Comparison of ENCODE assay signal across 19 cellular contexts in the genomic region with DNA sequence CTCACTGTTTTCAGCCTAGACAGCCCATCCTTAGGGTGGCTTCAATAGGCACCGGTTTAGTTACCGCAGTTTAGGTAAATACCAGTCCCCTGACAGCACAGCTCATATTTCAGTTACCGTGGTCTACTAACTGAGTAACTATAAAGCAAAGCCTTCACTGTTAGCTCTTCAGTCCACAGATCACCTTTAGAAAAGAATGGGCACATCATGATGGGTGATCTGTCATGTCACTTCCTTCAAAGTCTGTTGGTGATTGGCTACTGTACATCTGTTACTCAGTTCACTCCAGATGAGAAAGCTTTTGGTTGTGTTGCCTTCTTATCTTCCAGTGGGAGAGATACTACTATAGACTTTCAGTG. TPM values are rescaled to one million over a fixed set of nuclear protein-coding genes. Genes with fewer than 3 reads are reported as not detected.
A peak's percentile ranks its signal among the peaks of the same experiment; 100 is the strongest.
DNase-seq lines count a peak whose midpoint lies in the region; ATAC-seq, FAIRE-seq and TF ChIP-seq lines count a peak whose summit lies in the region.
"Had no signal": no experiment of that assay in that cellular context is flagged by ENCODE, and none has a peak within 500 bp of the region (broad histone marks: within the 10 kb centered on the region; RNA-seq: fewer than 3 reads in every experiment).

No MANE protein-coding gene starts in this region.

- H3K4me1 ChIP-seq in A549 (peaks cover 16% of the 10 kb centered on the region), Panc1 (ENCODE audit: control insufficient read depth, insufficient read depth, low read length) (no peaks in the 10 kb centered on the region)
- H3K4me1 ChIP-seq: BLaER1, left ventricle myocardium inferior had no signal

- intact Hi-C loops in Panc1 (cut with micrococcal nuclease; ENCODE audit: unreplicated experiment), result no loop called here

- TF ChIP-seq EP300 in A549 (IDR thresholded peaks at IDR 0.05), result no peak

- no peaks in the 10 kb centered on the region for H3K9me3 ChIP-seq in A549
- no peaks in the 10 kb centered on the region for H3K9me3 ChIP-seq in Panc1 (ENCODE audit: control insufficient read depth, insufficient read depth, low read depth, low read length)
- H3K9me3 ChIP-seq: BLaER1, left ventricle myocardium inferior, SJSA1 had no signal

- WGBS in A549 (ENCODE audit: missing lambda C conversion rate), result 90% methylated on average over 3 of the region's 3 CpGs

- no TSS peak for BruUV-seq in Panc1 (replicated peaks; lab: Mats Ljungman, UMichigan)

- peaks cover 12% of the 10 kb centered on the region; the same call in 1 of the 2 replicates for H3K36me3 ChIP-seq in Panc1 (ENCODE audit: control insufficient read depth, insufficient read depth, low read length)

- H3K4me3 ChIP-seq in A549, result no peak overlapping the region
- no peak overlapping the region for H3K4me3 ChIP-seq in Panc1 (ENCODE audit: low read depth in 2 of 2, low read length in 2 of 2)
- H3K4me3 ChIP-seq: BLaER1, left ventricle myocardium inferior, SJSA1 had no signal

- CTCF ChIA-PET in A549 (lab: Yijun Ruan, JAX), result interaction anchor here (1.4 to 11.4 kb wide), 7 partner anchors 10 to 67 kb away, joined by 3 to 82 read pairs (median 7); no protein-coding TSS in a partner anchor
- CTCF ChIA-PET in Panc1 (lab: Charles Lee), result interaction anchor here (1.2 kb wide), 1 partner anchor 60 kb away, joined by 3 read pairs; no protein-coding TSS in a partner anchor

- no peaks in the 10 kb centered on the region for H3K27me3 ChIP-seq in Panc1 (ENCODE audit: control insufficient read depth, insufficient read depth, low read length)
- H3K27me3 ChIP-seq: BLaER1, SJSA1 had no signal

- H3K4me2 ChIP-seq in A549, result no peak overlapping the region
- H3K4me2 ChIP-seq: BLaER1 had no signal

- peak; percentile 11 to 36; a peak in 5 of 6 replicates for ATAC-seq in A549
- ATAC-seq in GM19438 (IDR thresholded peaks at IDR 0.05; ENCODE audit: low read depth, unreplicated experiment), result peak; percentile 73
- ATAC-seq in Panc1, result peak; percentile 24; the same call in 1 of the 2 replicates
- peak; percentile 9 for ATAC-seq in esophagus mucosa
- ATAC-seq in HG02852 (IDR thresholded peaks at IDR 0.05; ENCODE audit: unreplicated experiment), result no peak
- ATAC-seq in GM18868 (IDR thresholded peaks at IDR 0.05; ENCODE audit: unreplicated experiment), result no peak
- no peak for ATAC-seq in GM18498 (IDR thresholded peaks at IDR 0.05; ENCODE audit: unreplicated experiment)

- no peak for TF ChIP-seq RAD21 in A549 (conservative IDR thresholded peaks at IDR 0.05 in 1 of 2, IDR thresholded peaks at IDR 0.05 in 1 of 2)

- DNase-seq in A549 (ENCODE audit: low read depth in 1 of 2, low spot score in 1 of 2), result no peak
- no peak for DNase-seq in Panc1 (ENCODE audit: low read depth, low spot score)
- DNase-seq in activated naive CD4-positive, alpha-beta T cell (lab: John Stamatoyannopoulos, UW), result no peak
- DNase-seq: activated naive CD4-positive, alpha-beta T cell treated with Interleukin-2 at 50 U/mL for 16 hours; left ventricle myocardium inferior; naive B cell; NCI-H2171 had no signal

- H3K27ac ChIP-seq in A549 (no peak overlapping the region), Panc1 (ENCODE audit: low read length) (no peak overlapping the region)
- H3K27ac ChIP-seq: BLaER1, left ventricle myocardium inferior, SJSA1 had no signal

- in situ Hi-C loops in Panc1 (cut with HindIII; ENCODE audit: low pct_unique_long_range_greater_than_20kb, low sequenced_read_pairs), result no loop called here

- TF ChIP-seq CTCF in A549 (IDR thresholded peaks at IDR 0.05), result no peak
- TF ChIP-seq CTCF in Panc1 (IDR thresholded peaks at IDR 0.05), result no peak; the same call in 1 of the 2 replicates

- no peak for TF ChIP-seq POLR2A in A549 (IDR thresholded peaks at IDR 0.05; ENCODE audit: low read length)

- POLR2A ChIA-PET in A549 (lab: Yijun Ruan, JAX), result no interaction called here
- POLR2A ChIA-PET in Panc1 (lab: Charles Lee), result interaction anchor here (0.6 kb wide), 1 partner anchor 20 kb away, joined by 4 read pairs; no protein-coding TSS in a partner anchor

- no peak for FAIRE-seq in A549 (lab: Jason Lieb, UNC)
- FAIRE-seq: TTC549 had no signal

TF ChIP-seq in A549, 52 proteins besides CTCF, POLR2A, EP300 and RAD21:
- TF ChIP-seq FOSB (CRISPR knock-in tag; IDR thresholded peaks at IDR 0.05) (no peak), EHF (CRISPR knock-in tag; IDR thresholded peaks at IDR 0.05) (no peak), HOXB5 (CRISPR knock-in tag; IDR thresholded peaks at IDR 0.05) (no peak), EHMT2 (IDR thresholded peaks at IDR 0.05; ENCODE audit: low read depth) (no peak), ZC3H11A (IDR thresholded peaks at IDR 0.05) (no peak), HOXA7 (CRISPR knock-in tag; IDR thresholded peaks at IDR 0.05) (0 out of 2 replicates have a peak, but pooled peaks have one; percentile 17)
- TF ChIP-seq, protein P1, sequence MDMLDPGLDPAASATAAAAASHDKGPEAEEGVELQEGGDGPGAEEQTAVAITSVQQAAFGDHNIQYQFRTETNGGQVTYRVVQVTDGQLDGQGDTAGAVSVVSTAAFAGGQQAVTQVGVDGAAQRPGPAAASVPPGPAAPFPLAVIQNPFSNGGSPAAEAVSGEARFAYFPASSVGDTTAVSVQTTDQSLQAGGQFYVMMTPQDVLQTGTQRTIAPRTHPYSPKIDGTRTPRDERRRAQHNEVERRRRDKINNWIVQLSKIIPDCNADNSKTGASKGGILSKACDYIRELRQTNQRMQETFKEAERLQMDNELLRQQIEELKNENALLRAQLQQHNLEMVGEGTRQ (IDR thresholded peaks at IDR 0.05), result no peak
- TF ChIP-seq, protein P2, sequence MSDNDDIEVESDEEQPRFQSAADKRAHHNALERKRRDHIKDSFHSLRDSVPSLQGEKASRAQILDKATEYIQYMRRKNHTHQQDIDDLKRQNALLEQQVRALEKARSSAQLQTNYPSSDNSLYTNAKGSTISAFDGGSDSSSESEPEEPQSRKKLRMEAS (IDR thresholded peaks at IDR 0.05), result no peak

RNA-seq across cellular contexts. Expression of a gene that starts 21.0 kb away (rescaled TPM):
- 86.8 and 88.7 TPM in 2 replicates for polyA plus RNA-seq in A549 (2011; rRNA removed)
- 31.9 and 37.7 TPM in 2 replicates for polyA plus RNA-seq in A549 (2012; cell fraction: cytosol; rRNA removed)
- polyA plus RNA-seq in A549 (2012; cell fraction: nucleus; rRNA removed), result 51.1 and 68.2 TPM in 2 replicates
- polyA plus RNA-seq in A549 (2017; fragmentation: RNase III; extraction: RNeasy Plus Mini Kit Qiagen cat#74134 plus additional on column Dnase treatment), result 71.0 to 83.6 TPM (median 74.3 TPM) in 3 replicates
- 62.7 and 79.1 TPM in 2 replicates for polyA minus RNA-seq in A549 (2011; rRNA and poly(A)+ RNA removed)
- 72.0 TPM for total RNA-seq in Panc1 (2021; ENCODE audit: unreplicated experiment)
- polyA plus RNA-seq in Panc1 (2012; ENCODE audit: insufficient read length), result 22.8 TPM
- total RNA-seq in esophagus mucosa, result 18.5 TPM

RNA-seq across cellular contexts. Expression of a gene that starts 54.1 kb away (rescaled TPM):
- polyA plus RNA-seq in A549 (2011; rRNA removed) (not detected in 2 replicates), A549 (2017; fragmentation: RNase III; extraction: RNeasy Plus Mini Kit Qiagen cat#74134 plus additional on column Dnase treatment) (not detected in 3 replicates)
- polyA plus RNA-seq in A549 (2012; cell fraction: cytosol; rRNA removed), result not detected in 2 replicates
- polyA plus RNA-seq in A549 (2012; cell fraction: nucleus; rRNA removed), result 0.01 TPM in 1 of 2 replicates, not detected in the other
- not detected in 2 replicates for polyA minus RNA-seq in A549 (2011; rRNA and poly(A)+ RNA removed)
- total RNA-seq in Panc1 (2021; ENCODE audit: unreplicated experiment) (not detected), esophagus mucosa (not detected)
- polyA plus RNA-seq in Panc1 (2012; ENCODE audit: insufficient read length), result not detected
- total RNA-seq: activated CD8-positive, alpha-beta memory T cell treated with anti-CD3 and anti-CD28 coated beads for 36 hours; Daoy; dermis microvascular lymphatic vessel endothelial cell; left ventricle myocardium inferior; progenitor cell of endocrine pancreas; SJSA1 had no signal

Comparison
In these comparisons a context has a peak if more than half of its experiments do, and no peak if none do; other contexts are left out.
1. ATAC-seq: peak in A549 (2 of 2), GM19438 (single experiment), Panc1 (single experiment) and esophagus mucosa (single experiment); none in HG02852 (single experiment), GM18868 (single experiment) and GM18498 (single experiment).